ENCODE assay signal across 8 cellular contexts in genomic region chr14:70642313-70643235, GRCh38. TPM values are rescaled to one million over a fixed set of nuclear protein-coding genes. Genes with fewer than 3 reads are reported as not detected.
A peak's percentile ranks its signal among the peaks of the same experiment; 100 is the strongest.
DNase-seq lines count a peak whose midpoint lies in the region; ATAC-seq and TF ChIP-seq lines count a peak whose summit lies in the region.

No MANE protein-coding gene starts in this region.

- ATAC-seq in HG03135 (IDR thresholded peaks at IDR 0.05; ENCODE audit: unreplicated experiment) (peak; percentile 44), T-helper 17 cell (peak; percentile 35)

- H3K4me2 ChIP-seq in mesenchymal stem cell (ENCODE audit: low read length, poor library complexity, severe bottlenecking): peak overlapping the region; percentile 95

- peak overlapping the region in 1 of 2 experiments; percentile 63 for H3K23ac ChIP-seq in mesenchymal stem cell (ENCODE audit: low read length in 2 of 2)

- 3% methylated on average over 45 of the region's 50 CpGs for WGBS in mesenchymal stem cell
- 6 to 27% methylated on average over 11 to 50 of the region's 50 CpGs for WGBS in tibial nerve, 2 donors

- peak overlapping the region; percentile 93 for H3K4me3 Mint-ChIP-seq in T-helper 17 cell

- peak overlapping the region; percentile 94 for H3K27ac Mint-ChIP-seq in T-helper 17 cell

- no peaks in the 10 kb centered on the region for H3K36me3 Mint-ChIP-seq in T-helper 17 cell (ENCODE audit: low read depth)

- H3K4me3 ChIP-seq in mesenchymal stem cell (ENCODE audit: insufficient read depth in 1 of 2, low read depth in 1 of 2, low read length in 2 of 2) (peak overlapping the region; percentile 68 to 70), tibial nerve (peak overlapping the region; percentile 43 to 67 (median 65))

- no peak overlapping the region for H2AK5ac ChIP-seq in mesenchymal stem cell (ENCODE audit: low read length, severe bottlenecking)

- H2BK120ac ChIP-seq in mesenchymal stem cell (ENCODE audit: low read depth, low read length): no peak overlapping the region

- no peak overlapping the region for H3K4ac ChIP-seq in mesenchymal stem cell (ENCODE audit: low read depth in 1 of 2, low read length in 2 of 2)

- H3K36me3 ChIP-seq in mesenchymal stem cell (ENCODE audit: control insufficient read depth in 1 of 2, insufficient read depth in 2 of 2, low read depth in 1 of 2, low read length in 2 of 2) (no peaks in the 10 kb centered on the region), tibial nerve (no peaks in the 10 kb centered on the region)

- TF ChIP-seq POLR2A in tibial nerve (IDR thresholded peaks at IDR 0.05): no peak

- no peak overlapping the region for H3K9ac ChIP-seq in mesenchymal stem cell (ENCODE audit: low read length)

- H3K18ac ChIP-seq in mesenchymal stem cell (ENCODE audit: low read depth in 1 of 2, low read length in 2 of 2): no peak overlapping the region

- peaks cover 13% of the 10 kb centered on the region for H3K79me1 ChIP-seq in mesenchymal stem cell (replicated peaks; ENCODE audit: low read length, poor library complexity, severe bottlenecking)

- H3K27me3 Mint-ChIP-seq in T-helper 17 cell: no peaks in the 10 kb centered on the region

- no peak overlapping the region for H4K91ac ChIP-seq in mesenchymal stem cell (ENCODE audit: low read length)

- TF ChIP-seq EP300 in tibial nerve (IDR thresholded peaks at IDR 0.05): no peak

- no peak for TF ChIP-seq CTCF in tibial nerve (IDR thresholded peaks at IDR 0.05)

- no peak overlapping the region for H2BK12ac ChIP-seq in mesenchymal stem cell (ENCODE audit: low read length in 2 of 2)

- peaks cover 46% of the 10 kb centered on the region for H3K4me1 Mint-ChIP-seq in T-helper 17 cell

- H3K9me3 ChIP-seq in T-helper 17 cell (ENCODE audit: control insufficient read depth, low read length, poor library complexity, severe bottlenecking): no peaks in the 10 kb centered on the region
- H3K9me3 ChIP-seq in mesenchymal stem cell (ENCODE audit: control insufficient read depth, low read length): no peaks in the 10 kb centered on the region
- no peaks in the 10 kb centered on the region for H3K9me3 ChIP-seq in tibial nerve

- H3K4me1 ChIP-seq in mesenchymal stem cell (ENCODE audit: control insufficient read depth, insufficient read depth, low read depth, low read length) (peaks cover 13% of the 10 kb centered on the region), tibial nerve (peaks cover 0 to 17% (median 0%) of the 10 kb centered on the region in 4 donors)

- H2AFZ ChIP-seq in mesenchymal stem cell (ENCODE audit: low read depth, low read length): peak overlapping the region; percentile 85

- no peak overlapping the region for H3K14ac ChIP-seq in mesenchymal stem cell (ENCODE audit: low read length in 2 of 2)

- H2BK15ac ChIP-seq in mesenchymal stem cell (ENCODE audit: low read depth, poor library complexity, severe bottlenecking): peak overlapping the region; percentile 77

- DNase-seq in NCI-H1417 (lab: John Stamatoyannopoulos, UW): peak; percentile 54 to 80 (median 79)
- DNase-seq in NCI-H1417 treated with DMSO at 0.1 percent for 48 hours (lab: John Stamatoyannopoulos, UW): no peak
- peak in 2 of 3 donors; percentile 15 to 17 for DNase-seq in T-helper 17 cell
- peak; percentile 5 for DNase-seq in dermis blood vessel endothelial cell
- no peak for DNase-seq in mesenchymal stem cell
- no peak for DNase-seq in tibial nerve (ENCODE audit: low spot score in 2 of 2)
- no peak for DNase-seq in hippocampal formation (lab: John Stamatoyannopoulos, UW)

- no peak overlapping the region for H2BK5ac ChIP-seq in mesenchymal stem cell (ENCODE audit: low read depth, low read length, poor library complexity, severe bottlenecking)

- H4K8ac ChIP-seq in mesenchymal stem cell (ENCODE audit: low read length): no peak overlapping the region

- H3K27me3 ChIP-seq in mesenchymal stem cell (ENCODE audit: control insufficient read depth in 1 of 2, insufficient read depth in 1 of 2, low read length in 2 of 2) (peaks cover 24 to 70% of the 10 kb centered on the region in 2 experiments), tibial nerve (peaks cover 0 to 54% of the 10 kb centered on the region in 2 donors)

- no peak overlapping the region for H3K27ac ChIP-seq in mesenchymal stem cell (ENCODE audit: low read length, poor library complexity, severe bottlenecking)
- H3K27ac ChIP-seq in tibial nerve: peak overlapping the region in 3 of 4 donors; percentile 53 to 80 (median 77)

RNA-seq across cellular contexts. Expression of gene TTC9, which starts 0.9 kb away (rescaled TPM):
- total RNA-seq in T-helper 17 cell (10 to 100 TPM in 1 of 2 donors, 1 to 10 TPM in 1; 8.2 to 11.7 TPM), dermis blood vessel endothelial cell (0.23 and 0.34 TPM in 2 replicates), tibial nerve (1 to 10 TPM; 3.9 to 6.9 (median 5.4) TPM)
- 3.2 TPM for polyA plus RNA-seq in mesenchymal stem cell (2013, experiment 1 of 2)
- polyA plus RNA-seq in mesenchymal stem cell (2013, experiment 2 of 2): 3.4 TPM

RNA-seq across cellular contexts. Expression of gene MED6, which starts 42.1 kb away (rescaled TPM):
- total RNA-seq in T-helper 17 cell (10 to 100 TPM; 74.5 to 90.4 TPM), dermis blood vessel endothelial cell (32.8 and 35.8 TPM in 2 replicates), tibial nerve (10 to 100 TPM; 23.4 to 47.2 (median 41.1) TPM)
- 27.1 TPM for polyA plus RNA-seq in mesenchymal stem cell (2013, experiment 1 of 2)
- 26.5 TPM for polyA plus RNA-seq in mesenchymal stem cell (2013, experiment 2 of 2)

Comparison
In these comparisons a context has a peak if more than half of its experiments do, and no peak if none do; other contexts are left out.
1. DNase-seq: peak in NCI-H1417 (3 of 3), T-helper 17 cell (2 of 3) and dermis blood vessel endothelial cell (single experiment); none in NCI-H1417 treated with DMSO at 0.1 percent for 48 hours (single experiment), mesenchymal stem cell (single experiment), tibial nerve (0 of 2) and hippocampal formation (0 of 2).